Comparison of ENCODE assay signal across 16 cellular contexts in genomic region chr3:52087728-52088127, GRCh38. TPM values are rescaled to one million over a fixed set of nuclear protein-coding genes. Genes with fewer than 3 reads are reported as not detected.
A peak's percentile ranks its signal among the peaks of the same experiment; 100 is the strongest.
DNase-seq lines count a peak whose midpoint lies in the region; ATAC-seq and TF ChIP-seq lines count a peak whose summit lies in the region.
"Had no signal": no experiment of that assay in that cellular context is flagged by ENCODE, and none has a peak within 500 bp of the region (broad histone marks: within the 10 kb centered on the region; RNA-seq: fewer than 3 reads in every experiment).

No MANE protein-coding gene starts in this region.

- H3K27ac ChIP-seq in right atrium auricular region (no peak overlapping the region), aorta (ENCODE audit: low read depth in 1 of 2, low read length in 2 of 2) (no peak overlapping the region)

- H3K9me3 ChIP-seq in right atrium auricular region (no peaks in the 10 kb centered on the region), aorta (ENCODE audit: control insufficient read depth, low read length) (no peaks in the 10 kb centered on the region)
- H3K9me3 ChIP-seq: heart left ventricle, thyroid gland had no signal

- H3K36me3 ChIP-seq in right atrium auricular region: no peaks in the 10 kb centered on the region
- no peaks in the 10 kb centered on the region for H3K36me3 ChIP-seq in aorta (ENCODE audit: control insufficient read depth in 1 of 2, insufficient read depth in 2 of 2, low read length in 1 of 2)
- H3K36me3 ChIP-seq: heart left ventricle, thyroid gland had no signal

- H3K9me3 Mint-ChIP-seq in dendritic cell treated with granulocyte-macrophage colony-stimulating factor and Interleukin-4, amounts not matched to agents 40 ng/mL and 50 ng/mL, for 4 days: no peaks in the 10 kb centered on the region
- H3K9me3 Mint-ChIP-seq in natural killer cell: no peaks in the 10 kb centered on the region
- H3K9me3 Mint-ChIP-seq: activated B cell treated with CpG ODN at 0.5 μM for 24 hours had no signal

- peaks cover 0 to 57% of the 10 kb centered on the region in 2 donors for H3K4me1 ChIP-seq in right atrium auricular region
- peaks cover 0 to 3% of the 10 kb centered on the region in 2 donors for H3K4me1 ChIP-seq in aorta (ENCODE audit: control insufficient read depth in 1 of 2, insufficient read depth in 2 of 2, low read length in 2 of 2)

- H3K4me3 ChIP-seq in right atrium auricular region: no peak overlapping the region
- H3K4me3 ChIP-seq in aorta (ENCODE audit: low read length in 2 of 2): no peak overlapping the region
- H3K4me3 ChIP-seq: heart left ventricle, thyroid gland had no signal

- no peaks in the 10 kb centered on the region for H3K27me3 Mint-ChIP-seq in dendritic cell treated with granulocyte-macrophage colony-stimulating factor and Interleukin-4, amounts not matched to agents 40 ng/mL and 50 ng/mL, for 4 days
- no peaks in the 10 kb centered on the region for H3K27me3 Mint-ChIP-seq in natural killer cell (ENCODE audit: low read depth in 2 of 2)
- H3K27me3 Mint-ChIP-seq: activated B cell treated with CpG ODN at 0.5 μM for 24 hours had no signal

- DNase-seq in Right ventricle myocardium superior (peak; percentile 4), right atrium auricular region (ENCODE audit: low spot score) (no peak), natural killer cell (no peak), aorta (peak; percentile 31 to 60), iPS-NIHi11 (ENCODE audit: low spot score) (no peak), NCI-H2196 treated with DMSO at 0.1 percent for 48 hours (lab: John Stamatoyannopoulos, UW; ENCODE audit: unreplicated experiment) (no peak)
- DNase-seq: activated B cell treated with CpG ODN at 0.5 μM for 24 hours, activated T-cell treated with anti-CD3 and anti-CD28 coated beads for 4 hours, amniotic stem cell, NCI-H187 treated with DMSO at 0.1 percent for 48 hours, NCI-H524, OCI-M1 had no signal

- ATAC-seq in Right ventricle myocardium superior (ENCODE audit: poor library complexity) (no peak), natural killer cell (no peak), aorta (ENCODE audit: low FRiP score) (no peak), GM18861 (IDR thresholded peaks at IDR 0.05; ENCODE audit: unreplicated experiment) (no peak)

- no peaks in the 10 kb centered on the region for H3K36me3 Mint-ChIP-seq in dendritic cell treated with granulocyte-macrophage colony-stimulating factor and Interleukin-4, amounts not matched to agents 40 ng/mL and 50 ng/mL, for 4 days (ENCODE audit: low read depth)
- H3K36me3 Mint-ChIP-seq in natural killer cell: no peaks in the 10 kb centered on the region

- H3K4me1 Mint-ChIP-seq in dendritic cell treated with granulocyte-macrophage colony-stimulating factor and Interleukin-4, amounts not matched to agents 40 ng/mL and 50 ng/mL, for 4 days (ENCODE audit: low read depth): peaks cover 79% of the 10 kb centered on the region
- peaks cover 29 to 30% of the 10 kb centered on the region in 2 donors for H3K4me1 Mint-ChIP-seq in natural killer cell

- WGBS in aorta, 2 donors: 96 to 97% methylated on average over 3 of the region's 3 CpGs

- intact Hi-C loops in Right ventricle myocardium superior (cut with DNase I): no loop called here
- intact Hi-C loops in dendritic cell treated with granulocyte-macrophage colony-stimulating factor and Interleukin-4, amounts not matched to agents 40 ng/mL and 50 ng/mL, for 4 days (cut with micrococcal nuclease): loop anchor here (5.0 kb wide), 1 partner anchor 35 kb away; no protein-coding TSS in a partner anchor
- intact Hi-C loops in natural killer cell (cut with micrococcal nuclease): no loop called here
- intact Hi-C loops in aorta (cut with DNase I): no loop called here

- no peaks in the 10 kb centered on the region for H3K27me3 ChIP-seq in right atrium auricular region
- H3K27me3 ChIP-seq in aorta (ENCODE audit: control insufficient read depth in 1 of 2, insufficient read depth in 2 of 2, low read length in 1 of 2): no peaks in the 10 kb centered on the region
- H3K27me3 ChIP-seq: heart left ventricle, thyroid gland had no signal

- no peak for TF ChIP-seq CTCF in right atrium auricular region (IDR thresholded peaks at IDR 0.05)
- no peak for TF ChIP-seq CTCF in natural killer cell (IDR thresholded peaks at IDR 0.05)

- peak overlapping the region; percentile 71 for H3K27ac Mint-ChIP-seq in dendritic cell treated with granulocyte-macrophage colony-stimulating factor and Interleukin-4, amounts not matched to agents 40 ng/mL and 50 ng/mL, for 4 days
- H3K27ac Mint-ChIP-seq in natural killer cell: peak overlapping the region; percentile 16 to 73
- H3K27ac Mint-ChIP-seq: activated B cell treated with CpG ODN at 0.5 μM for 24 hours had no signal

- H3K4me3 Mint-ChIP-seq in dendritic cell treated with granulocyte-macrophage colony-stimulating factor and Interleukin-4, amounts not matched to agents 40 ng/mL and 50 ng/mL, for 4 days: no peak overlapping the region
- H3K4me3 Mint-ChIP-seq in natural killer cell: no peak overlapping the region
- H3K4me3 Mint-ChIP-seq: activated B cell treated with CpG ODN at 0.5 μM for 24 hours had no signal

RNA-seq across cellular contexts. Expression of gene DUSP7, which starts 31.4 kb away (rescaled TPM):
- 23.2 TPM for total RNA-seq in Right ventricle myocardium superior
- total RNA-seq in right atrium auricular region: 10 to 100 TPM; 17.7 to 33.7 TPM
- 10 to 100 TPM in 2 of 3 donors, 1 to 10 TPM in 1; 8.7 to 17.4 (median 11.6) TPM for total RNA-seq in natural killer cell
- total RNA-seq in aorta: 10 to 100 TPM; 36.8 to 54.1 TPM
- polyA plus RNA-seq in aorta: 10 to 100 TPM in 1 of 2 donors, 1 to 10 TPM in 1; 8.8 to 14.4 TPM

Comparison
In these comparisons a context has a peak if more than half of its experiments do, and no peak if none do; other contexts are left out.
1. DNase-seq: peak in Right ventricle myocardium superior (single experiment) and aorta (2 of 2); none in right atrium auricular region (single experiment), natural killer cell (single experiment), iPS-NIHi11 (single experiment) and NCI-H2196 treated with DMSO at 0.1 percent for 48 hours (single experiment).